ENCODE assay signal across 21 cellular contexts in genomic region chr6:37477656-37478435, GRCh38. TPM values are rescaled to one million over a fixed set of nuclear protein-coding genes. Genes with fewer than 3 reads are reported as not detected.
A peak's percentile ranks its signal among the peaks of the same experiment; 100 is the strongest.
DNase-seq lines count a peak whose midpoint lies in the region; ATAC-seq and TF ChIP-seq lines count a peak whose summit lies in the region.
"Had no signal": no experiment of that assay in that cellular context is flagged by ENCODE, and none has a peak within 500 bp of the region (broad histone marks: within the 10 kb centered on the region; RNA-seq: fewer than 3 reads in every experiment).

No MANE protein-coding gene starts in this region.

- peak overlapping the region; percentile 30 for H3K27ac Mint-ChIP-seq in activated CD4-positive, alpha-beta memory T cell treated with anti-CD3 and anti-CD28 coated beads for 36 hours
- H3K27ac Mint-ChIP-seq in activated CD4-positive, alpha-beta memory T cell treated with anti-CD3 and anti-CD28 coated beads, Interleukin-2, amount 10 ng/mL, durations not matched to agents 7 days and 5 days, result no peak overlapping the region
- peak overlapping the region; percentile 17 for H3K27ac Mint-ChIP-seq in central memory CD8-positive, alpha-beta T cell (ENCODE audit: low read depth)
- H3K27ac Mint-ChIP-seq: CD4-positive, alpha-beta T cell; H9 had no signal

- H3K27me3 Mint-ChIP-seq in activated CD4-positive, alpha-beta memory T cell treated with anti-CD3 and anti-CD28 coated beads for 36 hours, result no peaks in the 10 kb centered on the region
- H3K27me3 Mint-ChIP-seq in activated CD4-positive, alpha-beta memory T cell treated with anti-CD3 and anti-CD28 coated beads, Interleukin-2, amount 10 ng/mL, durations not matched to agents 7 days and 5 days, result no peaks in the 10 kb centered on the region
- no peaks in the 10 kb centered on the region for H3K27me3 Mint-ChIP-seq in central memory CD8-positive, alpha-beta T cell
- H3K27me3 Mint-ChIP-seq: CD4-positive, alpha-beta T cell had no signal

- POLR2A ChIA-PET in activated CD4-positive, alpha-beta memory T cell treated with anti-CD3 and anti-CD28 coated beads for 36 hours (lab: Charles Lee), result no interaction called here
- POLR2A ChIA-PET in activated CD4-positive, alpha-beta memory T cell treated with anti-CD3 and anti-CD28 coated beads, Interleukin-2, amount 10 ng/mL, durations not matched to agents 7 days and 5 days (lab: Charles Lee), result no interaction called here

- CTCF ChIA-PET in activated CD4-positive, alpha-beta memory T cell treated with anti-CD3 and anti-CD28 coated beads for 36 hours (lab: Charles Lee), result no interaction called here
- CTCF ChIA-PET in activated CD4-positive, alpha-beta memory T cell treated with anti-CD3 and anti-CD28 coated beads, Interleukin-2, amount 10 ng/mL, durations not matched to agents 7 days and 5 days (lab: Charles Lee), result no interaction called here

- no peaks in the 10 kb centered on the region for H3K9me3 Mint-ChIP-seq in activated CD4-positive, alpha-beta memory T cell treated with anti-CD3 and anti-CD28 coated beads for 36 hours
- no peaks in the 10 kb centered on the region for H3K9me3 Mint-ChIP-seq in activated CD4-positive, alpha-beta memory T cell treated with anti-CD3 and anti-CD28 coated beads, Interleukin-2, amount 10 ng/mL, durations not matched to agents 7 days and 5 days
- H3K9me3 Mint-ChIP-seq in central memory CD8-positive, alpha-beta T cell, result no peaks in the 10 kb centered on the region
- H3K9me3 Mint-ChIP-seq: CD4-positive, alpha-beta T cell; H9 had no signal

- H3K4me3 Mint-ChIP-seq in activated CD4-positive, alpha-beta memory T cell treated with anti-CD3 and anti-CD28 coated beads for 36 hours, result no peak overlapping the region
- H3K4me3 Mint-ChIP-seq in activated CD4-positive, alpha-beta memory T cell treated with anti-CD3 and anti-CD28 coated beads, Interleukin-2, amount 10 ng/mL, durations not matched to agents 7 days and 5 days, result no peak overlapping the region
- H3K4me3 Mint-ChIP-seq in central memory CD8-positive, alpha-beta T cell, result no peak overlapping the region
- H3K4me3 Mint-ChIP-seq: CD4-positive, alpha-beta T cell; H9 had no signal

- no peak for DNase-seq in activated CD4-positive, alpha-beta memory T cell treated with anti-CD3 and anti-CD28 coated beads for 36 hours
- no peak for DNase-seq in activated CD4-positive, alpha-beta memory T cell treated with anti-CD3 and anti-CD28 coated beads, Interleukin-2, amount 10 ng/mL, durations not matched to agents 7 days and 5 days
- DNase-seq in RWPE2 (ENCODE audit: low spot score), result peak; percentile 29
- no peak for DNase-seq in central memory CD8-positive, alpha-beta T cell (ENCODE audit: low spot score in 2 of 2)
- DNase-seq in sciatic nerve (ENCODE audit: low spot score), result peak; percentile 42
- no peak for DNase-seq in dermis blood vessel endothelial cell
- DNase-seq in NK-92 treated with Interleukin-12 subunit alpha and Interleukin-12 subunit beta, amount 100 ng/mL, for 24 hours (lab: John Stamatoyannopoulos, UW), result no peak
- DNase-seq in GF-D8 (lab: John Stamatoyannopoulos, UW), result no peak
- DNase-seq: BE2C; Caco-2; CD4-positive, alpha-beta T cell; DMS153; GDM1; H9; NCI-H1417; NCI-H187; NCI-H2107; NCI-H510A treated with DMSO at 0.1 percent for 48 hours; NCI-H774; RPMI8226 had no signal

- intact Hi-C loops in activated CD4-positive, alpha-beta memory T cell treated with anti-CD3 and anti-CD28 coated beads for 36 hours (cut with micrococcal nuclease), result no loop called here
- intact Hi-C loops in sciatic nerve (cut with DNase I), result no loop called here

- peaks cover 8% of the 10 kb centered on the region for H3K4me1 ChIP-seq in RWPE2 (ENCODE audit: insufficient read depth, poor library complexity, severe bottlenecking)
- H3K4me1 ChIP-seq: Caco-2 had no signal

- H3K27ac ChIP-seq in RWPE2 (ENCODE audit: poor library complexity, severe bottlenecking), result no peak overlapping the region
- H3K27ac ChIP-seq: KMS-11 had no signal

- H3K27me3 ChIP-seq in RWPE2 (ENCODE audit: insufficient read depth, poor library complexity, severe bottlenecking), result no peaks in the 10 kb centered on the region
- H3K27me3 ChIP-seq: BE2C had no signal

- no peak overlapping the region for H3K4me3 ChIP-seq in RWPE2 (ENCODE audit: severe bottlenecking)

- no peak for TF ChIP-seq CTCF in RWPE2 (IDR thresholded peaks at IDR 0.05; ENCODE audit: poor library complexity, severe bottlenecking)

- H3K9me3 ChIP-seq in RWPE2 (ENCODE audit: severe bottlenecking), result no peaks in the 10 kb centered on the region
- H3K9me3 ChIP-seq: BE2C, Caco-2 had no signal

- H3K36me3 ChIP-seq in RWPE2 (ENCODE audit: low read depth), result peaks cover 58% of the 10 kb centered on the region

- H3K36me3 Mint-ChIP-seq in activated CD4-positive, alpha-beta memory T cell treated with anti-CD3 and anti-CD28 coated beads for 36 hours, result peaks cover 46% of the 10 kb centered on the region
- peaks cover 80% of the 10 kb centered on the region for H3K36me3 Mint-ChIP-seq in activated CD4-positive, alpha-beta memory T cell treated with anti-CD3 and anti-CD28 coated beads, Interleukin-2, amount 10 ng/mL, durations not matched to agents 7 days and 5 days (ENCODE audit: low read depth)
- H3K36me3 Mint-ChIP-seq in central memory CD8-positive, alpha-beta T cell (ENCODE audit: insufficient read depth), result peaks cover 38% of the 10 kb centered on the region

- peaks cover 13% of the 10 kb centered on the region for H3K4me1 Mint-ChIP-seq in activated CD4-positive, alpha-beta memory T cell treated with anti-CD3 and anti-CD28 coated beads for 36 hours (ENCODE audit: low read depth)
- H3K4me1 Mint-ChIP-seq in activated CD4-positive, alpha-beta memory T cell treated with anti-CD3 and anti-CD28 coated beads, Interleukin-2, amount 10 ng/mL, durations not matched to agents 7 days and 5 days, result peaks cover 2% of the 10 kb centered on the region
- H3K4me1 Mint-ChIP-seq in central memory CD8-positive, alpha-beta T cell, result peaks cover 4% of the 10 kb centered on the region

- ATAC-seq in RWPE2 (ENCODE audit: low read depth), result no peak
- no peak for ATAC-seq in central memory CD8-positive, alpha-beta T cell (replicated peaks; ENCODE audit: extremely low read depth, poor library complexity, severe bottlenecking)
- no peak for ATAC-seq in sciatic nerve

RNA-seq across cellular contexts. Expression of gene CCDC167, which starts 21.8 kb away (rescaled TPM):
- total RNA-seq in activated CD4-positive, alpha-beta memory T cell treated with anti-CD3 and anti-CD28 coated beads for 36 hours, result 10 to 100 TPM; 60.4 to 65.2 TPM
- total RNA-seq in activated CD4-positive, alpha-beta memory T cell treated with anti-CD3 and anti-CD28 coated beads, Interleukin-2, amount 10 ng/mL, durations not matched to agents 7 days and 5 days, result 10 to 100 TPM; 52.2 to 55.0 TPM
- total RNA-seq in sciatic nerve (10.4 TPM), dermis blood vessel endothelial cell (24.5 and 35.7 TPM in 2 replicates)

RNA-seq across cellular contexts. Expression of gene CMTR1, which starts 44.8 kb away (rescaled TPM):
- total RNA-seq in activated CD4-positive, alpha-beta memory T cell treated with anti-CD3 and anti-CD28 coated beads for 36 hours, result 10 to 100 TPM; 69.2 to 70.1 TPM
- 10 to 100 TPM; 97.7 to 99.7 TPM for total RNA-seq in activated CD4-positive, alpha-beta memory T cell treated with anti-CD3 and anti-CD28 coated beads, Interleukin-2, amount 10 ng/mL, durations not matched to agents 7 days and 5 days
- total RNA-seq in sciatic nerve (39.3 TPM), dermis blood vessel endothelial cell (41.0 and 47.6 TPM in 2 replicates)

Comparison
In these comparisons a context has a peak if more than half of its experiments do, and no peak if none do; other contexts are left out.
1. DNase-seq: peak in RWPE2 (single experiment) and sciatic nerve (single experiment); none in activated CD4-positive, alpha-beta memory T cell treated with anti-CD3 and anti-CD28 coated beads for 36 hours (single experiment), activated CD4-positive, alpha-beta memory T cell treated with anti-CD3 and anti-CD28 coated beads, Interleukin-2, amount 10 ng/mL, durations not matched to agents 7 days and 5 days (single experiment), central memory CD8-positive, alpha-beta T cell (0 of 2), dermis blood vessel endothelial cell (single experiment), NK-92 treated with Interleukin-12 subunit alpha and Interleukin-12 subunit beta, amount 100 ng/mL, for 24 hours (single experiment) and GF-D8 (single experiment).